1 cellular context compared by ENCODE assay signal in the genomic region with DNA sequence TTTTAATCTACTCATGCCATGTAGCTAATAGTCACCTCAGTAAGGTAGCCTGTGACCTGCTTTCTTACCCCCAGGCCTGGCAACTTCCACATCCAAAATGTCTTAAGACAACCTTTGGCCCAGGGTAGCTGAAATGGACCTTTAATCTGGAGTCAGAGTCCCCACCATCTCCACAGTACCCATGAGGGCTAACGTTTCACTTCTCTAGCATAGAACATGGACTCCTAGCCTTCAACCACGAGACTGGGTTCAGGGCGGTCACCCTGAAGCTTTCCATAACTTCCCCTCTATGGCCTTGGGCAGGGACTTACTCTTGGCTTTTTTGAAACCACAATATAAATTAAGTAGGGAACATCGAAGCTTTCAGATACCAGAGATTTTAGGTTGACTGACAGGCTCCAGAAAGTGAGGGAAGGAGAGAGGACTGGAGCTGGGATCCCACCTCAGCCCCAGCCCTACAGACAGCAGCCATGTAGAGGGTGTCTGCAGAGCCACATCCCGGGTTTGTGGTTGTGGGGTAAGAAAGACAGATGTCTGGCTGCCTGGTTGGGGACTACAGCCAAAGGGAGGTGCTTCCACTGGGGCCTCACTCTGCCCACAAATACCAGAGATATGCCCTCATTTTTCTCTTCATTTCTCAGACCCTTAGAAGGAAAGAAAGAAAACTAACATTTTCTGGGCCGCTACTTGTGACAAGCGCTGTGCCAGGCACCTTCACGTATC.
TF ChIP-seq lines count a peak whose summit lies in the region.

No MANE protein-coding gene starts in this region.

TF ChIP-seq in HepG2, 621 proteins besides CTCF, POLR2A, EP300 and RAD21:
- no peak for TF ChIP-seq HDAC6 (IDR thresholded peaks at IDR 0.05; ENCODE audit: low read depth, low read length)
- TF ChIP-seq MAFG (CRISPR knock-in tag; IDR thresholded peaks at IDR 0.05) = no peak
- no peak for TF ChIP-seq ZNF343 (CRISPR knock-in tag; IDR thresholded peaks at IDR 0.05)
- no peak for TF ChIP-seq ZBTB21 (CRISPR knock-in tag; IDR thresholded peaks at IDR 0.05)
- TF ChIP-seq ZNF724P (CRISPR knock-in tag; IDR thresholded peaks at IDR 0.05; ENCODE audit: borderline replicate concordance) = no peak
- TF ChIP-seq BHLHE40 (IDR thresholded peaks at IDR 0.05; ENCODE audit: low read length) = no peak
- TF ChIP-seq, protein P1, sequence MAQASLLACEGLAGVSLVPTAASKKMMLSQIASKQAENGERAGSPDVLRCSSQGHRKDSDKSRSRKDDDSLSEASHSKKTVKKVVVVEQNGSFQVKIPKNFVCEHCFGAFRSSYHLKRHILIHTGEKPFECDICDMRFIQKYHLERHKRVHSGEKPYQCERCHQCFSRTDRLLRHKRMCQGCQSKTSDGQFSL (CRISPR knock-in tag; IDR thresholded peaks at IDR 0.05) = no peak
- TF ChIP-seq ELF1 (CRISPR knock-in tag; IDR thresholded peaks at IDR 0.05) = no peak
- TF ChIP-seq ATM (IDR thresholded peaks at IDR 0.05; ENCODE audit: borderline replicate concordance) = no peak
- no peak for TF ChIP-seq KDM1A (CRISPR knock-in tag; IDR thresholded peaks at IDR 0.05)
- TF ChIP-seq, protein P2, sequence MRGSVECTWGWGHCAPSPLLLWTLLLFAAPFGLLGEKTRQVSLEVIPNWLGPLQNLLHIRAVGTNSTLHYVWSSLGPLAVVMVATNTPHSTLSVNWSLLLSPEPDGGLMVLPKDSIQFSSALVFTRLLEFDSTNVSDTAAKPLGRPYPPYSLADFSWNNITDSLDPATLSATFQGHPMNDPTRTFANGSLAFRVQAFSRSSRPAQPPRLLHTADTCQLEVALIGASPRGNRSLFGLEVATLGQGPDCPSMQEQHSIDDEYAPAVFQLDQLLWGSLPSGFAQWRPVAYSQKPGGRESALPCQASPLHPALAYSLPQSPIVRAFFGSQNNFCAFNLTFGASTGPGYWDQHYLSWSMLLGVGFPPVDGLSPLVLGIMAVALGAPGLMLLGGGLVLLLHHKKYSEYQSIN (CRISPR knock-in tag; IDR thresholded peaks at IDR 0.05; ENCODE audit: borderline replicate concordance) = no peak
- no peak for TF ChIP-seq BRCA1 (CRISPR knock-in tag; IDR thresholded peaks at IDR 0.05)
- TF ChIP-seq ZNF333 (CRISPR knock-in tag; IDR thresholded peaks at IDR 0.05; ENCODE audit: borderline replicate concordance) = no peak
- no peak for TF ChIP-seq SNAI1 (CRISPR knock-in tag; IDR thresholded peaks at IDR 0.05; ENCODE audit: borderline replicate concordance)
- no peak for TF ChIP-seq PITX1 (CRISPR knock-in tag; IDR thresholded peaks at IDR 0.05)
- no peak for TF ChIP-seq GTF3A (CRISPR knock-in tag; conservative IDR thresholded peaks at IDR 0.05)
- TF ChIP-seq MATR3 (CRISPR knock-in tag; IDR thresholded peaks at IDR 0.05) = no peak
